Comparison of ENCODE assay signal across 7 cellular contexts in genomic region chr19:43620061-43621001, GRCh38. TPM values are rescaled to one million over a fixed set of nuclear protein-coding genes. Genes with fewer than 3 reads are reported as not detected.
DNase-seq lines count a peak whose midpoint lies in the region; ATAC-seq lines count a peak whose summit lies in the region.

No MANE protein-coding gene starts in this region.

- H3K27ac ChIP-seq in KOPT-K1 (ENCODE audit: low read depth, low read length, poor library complexity, severe bottlenecking): peak overlapping the region; percentile 98

- ATAC-seq in left cardiac atrium (no peak), HG03045 (IDR thresholded peaks at IDR 0.05; ENCODE audit: unreplicated experiment) (no peak), GM18858 (IDR thresholded peaks at IDR 0.05; ENCODE audit: unreplicated experiment) (no peak)

- no peaks in the 10 kb centered on the region for H3K36me3 ChIP-seq in KOPT-K1 (ENCODE audit: insufficient read depth, low read length)

- no peaks in the 10 kb centered on the region for H3K9me3 ChIP-seq in KOPT-K1 (ENCODE audit: insufficient read depth, low read length, poor library complexity, severe bottlenecking)

- intact Hi-C loops in left cardiac atrium (cut with DNase I): no loop called here

- peak; percentile 71 for DNase-seq in activated T-helper 1 cell treated with Interleukin-2 at 50 U/mL for 16 hours (ENCODE audit: low read depth)
- peak; percentile 92 for DNase-seq in left cardiac atrium
- DNase-seq in stimulated activated CD4-positive, alpha-beta T cell treated with anti-CD3 and anti-CD28 coated beads, TNF-alpha, amount 100 ng/mL, for 4 hours (ENCODE audit: low read depth in 3 of 3): peak; percentile 73 to 82 (median 75)
- no peak for DNase-seq in NCI-H1105 (lab: John Stamatoyannopoulos, UW)

RNA-seq across cellular contexts. Expression of gene ZNF428, which starts 0.9 kb away (rescaled TPM):
- total RNA-seq in left cardiac atrium: 10 to 100 TPM; 34.2 to 38.7 TPM

RNA-seq across cellular contexts. Expression of gene SRRM5, which starts 8.4 kb away (rescaled TPM):
- total RNA-seq in left cardiac atrium: under 1 TPM; 0.10 to 0.18 TPM

RNA-seq across cellular contexts. Expression of gene CADM4, which starts 19.3 kb away (rescaled TPM):
- total RNA-seq in left cardiac atrium: 10 to 100 TPM; 10.1 to 13.7 TPM

RNA-seq across cellular contexts. Expression of gene ZNF576, which starts 23.9 kb away (rescaled TPM):
- 10 to 100 TPM; 10.7 to 12.3 TPM for total RNA-seq in left cardiac atrium

RNA-seq across cellular contexts. Expression of gene IRGQ, which starts 24.4 kb away (rescaled TPM):
- total RNA-seq in left cardiac atrium: 10 to 100 TPM; 18.3 to 27.8 TPM
